13 cellular contexts compared by ENCODE assay signal in the genomic region with DNA sequence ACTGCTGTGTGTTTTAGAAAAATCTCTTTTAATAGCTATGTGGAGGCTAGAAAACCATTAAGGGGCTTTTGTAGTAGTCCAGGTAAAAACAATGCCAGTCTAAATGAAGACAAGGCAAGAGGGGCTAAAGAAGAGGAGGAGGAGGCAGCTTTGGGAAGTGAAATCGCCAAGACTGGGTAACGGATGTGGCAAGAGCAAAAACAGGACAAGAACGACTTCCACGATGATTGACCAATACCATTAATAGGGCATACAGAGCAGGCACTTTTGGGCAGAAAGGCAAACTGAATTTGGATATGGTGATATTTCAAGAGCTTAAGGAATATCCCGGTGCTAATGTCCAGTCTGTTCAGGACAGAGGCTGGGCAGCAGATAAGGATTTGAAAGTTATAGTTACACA.
"Had no signal": no experiment of that assay in that cellular context is flagged by ENCODE, and none has a peak within 500 bp of the region (broad histone marks: within the 10 kb centered on the region; RNA-seq: fewer than 3 reads in every experiment).

No MANE protein-coding gene starts in this region.

- H3K4me3 Mint-ChIP-seq: activated T-cell treated with anti-CD3 and anti-CD28 coated beads, Interleukin-2, amount 50 U/mL, for 4 hours had no signal

- DNase-seq: activated CD4-positive, alpha-beta T cell treated with anti-CD3 and anti-CD28 coated beads for 4 hours; activated effector memory CD4-positive, alpha-beta T cell treated with anti-CD3 and anti-CD28 coated beads, Interleukin-2, amount 50 U/mL, for 16 hours; activated T-cell treated with anti-CD3 and anti-CD28 coated beads, Interleukin-2, amount 50 U/mL, for 4 hours; adrenal gland; central memory CD4-positive, alpha-beta T cell; kidney; left ventricle myocardium inferior; retina; stimulated activated CD4-positive, alpha-beta T cell treated with anti-CD3 and anti-CD28 coated beads, Interleukin-4, amount 100 ng/mL, for 1 hour; stimulated activated CD8-positive, alpha-beta memory T cell treated with anti-CD3 and anti-CD28 coated beads, Interleukin-4, amount 100 ng/mL, for 48 hours; stomach; T1000; WERI-Rb-1 had no signal

- H3K9me3 Mint-ChIP-seq: activated T-cell treated with anti-CD3 and anti-CD28 coated beads, Interleukin-2, amount 50 U/mL, for 4 hours had no signal

- ATAC-seq: activated T-cell treated with anti-CD3 and anti-CD28 coated beads, Interleukin-2, amount 50 U/mL, for 4 hours had no signal
